ENCODE assay signal across 20 cellular contexts in the genomic region with DNA sequence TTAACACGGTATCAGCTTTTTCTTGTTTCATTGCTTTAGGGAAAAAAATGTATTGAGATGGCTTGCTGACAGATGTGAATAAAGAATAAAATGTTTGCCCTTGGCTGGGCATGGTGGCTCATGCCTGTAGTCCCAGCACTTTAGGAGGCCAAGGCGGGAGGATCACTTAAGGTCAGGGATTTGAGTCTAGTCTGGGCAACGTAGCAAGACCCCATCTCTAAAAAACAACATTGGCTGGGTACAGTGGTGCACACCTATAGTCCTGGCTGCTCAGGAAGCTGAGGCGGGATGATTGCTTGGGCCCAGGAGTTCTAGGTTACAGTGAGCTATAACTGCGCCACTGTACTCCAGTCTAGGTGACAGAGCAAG. TPM values are rescaled to one million over a fixed set of nuclear protein-coding genes. Genes with fewer than 3 reads are reported as not detected.
DNase-seq lines count a peak whose midpoint lies in the region; ATAC-seq, FAIRE-seq and TF ChIP-seq lines count a peak whose summit lies in the region.
"Had no signal": no experiment of that assay in that cellular context is flagged by ENCODE, and none has a peak within 500 bp of the region (broad histone marks: within the 10 kb centered on the region; RNA-seq: fewer than 3 reads in every experiment).

No MANE protein-coding gene starts in this region.

- no peaks in the 10 kb centered on the region for H3K9me3 ChIP-seq in RWPE2 (ENCODE audit: severe bottlenecking)

- H3K27ac ChIP-seq in RWPE2 (ENCODE audit: poor library complexity, severe bottlenecking) (peak overlapping the region; percentile 55), dorsolateral prefrontal cortex (peak overlapping the region in 51 of 59 donors; percentile 9 to 84 (median 54))
- H3K27ac ChIP-seq: BLaER1 treated with 17β-estradiol and CSF1 and Interleukin-3, amounts not matched to agents 10 nM and 100 nM; HL-60 had no signal

- intact Hi-C loops in dorsolateral prefrontal cortex (cut with DNase I) = no loop called here
- intact Hi-C loops in activated CD4-positive, alpha-beta T cell treated with anti-CD3 and anti-CD28 coated beads, Interleukin-2, amount 10 ng/mL, durations not matched to agents 24 days and 14 days (cut with micrococcal nuclease) = loop anchor here (10.0 kb wide), 1 partner anchor 160 kb away; no protein-coding TSS in a partner anchor

- peak overlapping the region in 2 of 3 experiments; percentile 61 for H3K27ac Mint-ChIP-seq in nephron
- H3K27ac Mint-ChIP-seq in activated CD4-positive, alpha-beta T cell treated with anti-CD3 and anti-CD28 coated beads, Interleukin-2, amount 10 ng/mL, durations not matched to agents 24 days and 14 days = no peak overlapping the region
- H3K27ac Mint-ChIP-seq: B cell; CD8-positive, alpha-beta T cell; GM23338; HFFc6 had no signal

- H3K27me3 ChIP-seq in RWPE2 (ENCODE audit: insufficient read depth, poor library complexity, severe bottlenecking) (no peaks in the 10 kb centered on the region), dorsolateral prefrontal cortex (no peaks in the 10 kb centered on the region)
- H3K27me3 ChIP-seq: BLaER1 treated with 17β-estradiol and CSF1 and Interleukin-3, amounts not matched to agents 10 nM and 100 nM had no signal

- H3K9me3 Mint-ChIP-seq in nephron = peaks cover 9% of the 10 kb centered on the region
- no peaks in the 10 kb centered on the region for H3K9me3 Mint-ChIP-seq in activated CD4-positive, alpha-beta T cell treated with anti-CD3 and anti-CD28 coated beads, Interleukin-2, amount 10 ng/mL, durations not matched to agents 24 days and 14 days
- H3K9me3 Mint-ChIP-seq: CD8-positive, alpha-beta T cell; HFFc6 had no signal

- H3K4me1 ChIP-seq in RWPE2 (ENCODE audit: insufficient read depth, poor library complexity, severe bottlenecking) = peaks cover 33% of the 10 kb centered on the region

- DNase-seq in GM12892 (ENCODE audit: insufficient read length) = no peak
- no peak for DNase-seq in RWPE2 (ENCODE audit: low spot score)
- DNase-seq in dorsolateral prefrontal cortex = no peak
- no peak for DNase-seq in activated CD4-positive, alpha-beta T cell treated with anti-CD3 and anti-CD28 coated beads, Interleukin-2, amount 10 ng/mL, durations not matched to agents 24 days and 14 days
- no peak for DNase-seq in GM13977 (ENCODE audit: low spot score)
- DNase-seq in activated effector memory CD4-positive, alpha-beta T cell treated with anti-CD3 and anti-CD28 coated beads, Interleukin-2, amount 50 U/mL, for 16 hours = no peak
- DNase-seq: CD8-positive, alpha-beta T cell; COR-L47; DMS 273 treated with DMSO at 0.1 percent for 48 hours; DMS53; DND-41; HCEC 1CT; HFFc6 had no signal

- in situ Hi-C loops in GM13977 (cut with MboI; ENCODE audit: low pct_unique_long_range_greater_than_20kb, low sequenced_read_pairs, unreplicated experiment) = no loop called here

- peak; percentile 48 for FAIRE-seq in GM12892 (lab: Jason Lieb, UNC)
- FAIRE-seq: GM12878, H54 had no signal

- H3K36me3 ChIP-seq in RWPE2 (ENCODE audit: low read depth) = no peaks in the 10 kb centered on the region

- TF ChIP-seq CTCF in RWPE2 (IDR thresholded peaks at IDR 0.05; ENCODE audit: poor library complexity, severe bottlenecking) (no peak), dorsolateral prefrontal cortex (IDR thresholded peaks at IDR 0.05 in 54 of 56, conservative IDR thresholded peaks at IDR 0.05 in 2 of 56; ENCODE audit: low read depth in 1 of 56, partially characterized antibody in 56 of 56) (no peak), nephron (IDR thresholded peaks at IDR 0.05; ENCODE audit: unreplicated experiment in 3 of 3) (no peak), GM13977 (IDR thresholded peaks at IDR 0.05; ENCODE audit: extremely low read depth, insufficient read depth, missing control alignments) (no peak)

- H3K4me1 Mint-ChIP-seq in nephron = peaks cover 55% of the 10 kb centered on the region
- peaks cover 27% of the 10 kb centered on the region for H3K4me1 Mint-ChIP-seq in activated CD4-positive, alpha-beta T cell treated with anti-CD3 and anti-CD28 coated beads, Interleukin-2, amount 10 ng/mL, durations not matched to agents 24 days and 14 days

- no peak for TF ChIP-seq POLR2A in GM12892 (IDR thresholded peaks at IDR 0.05; ENCODE audit: low read depth, low read length)

- no peak for ATAC-seq in RWPE2 (ENCODE audit: low read depth)
- ATAC-seq: CD8-positive, alpha-beta T cell; GM12878; GM23338 had no signal

- H3K36me3 Mint-ChIP-seq in nephron (ENCODE audit: low read depth) = peaks cover 27% of the 10 kb centered on the region
- no peaks in the 10 kb centered on the region for H3K36me3 Mint-ChIP-seq in activated CD4-positive, alpha-beta T cell treated with anti-CD3 and anti-CD28 coated beads, Interleukin-2, amount 10 ng/mL, durations not matched to agents 24 days and 14 days (ENCODE audit: low read depth)

- H3K4me3 ChIP-seq in RWPE2 (ENCODE audit: severe bottlenecking) (no peak overlapping the region), dorsolateral prefrontal cortex (peak overlapping the region in 3 of 59 donors; percentile 14 to 34 (median 17))
- H3K4me3 ChIP-seq: BLaER1 treated with 17β-estradiol and CSF1 and Interleukin-3, amounts not matched to agents 10 nM and 100 nM; GM12878; GM23338 had no signal

- H3K27me3 Mint-ChIP-seq in nephron (ENCODE audit: low read depth) = no peaks in the 10 kb centered on the region
- H3K27me3 Mint-ChIP-seq in activated CD4-positive, alpha-beta T cell treated with anti-CD3 and anti-CD28 coated beads, Interleukin-2, amount 10 ng/mL, durations not matched to agents 24 days and 14 days = no peaks in the 10 kb centered on the region
- H3K27me3 Mint-ChIP-seq: B cell had no signal

- no peak overlapping the region for H3K4me3 Mint-ChIP-seq in nephron
- no peak overlapping the region for H3K4me3 Mint-ChIP-seq in activated CD4-positive, alpha-beta T cell treated with anti-CD3 and anti-CD28 coated beads, Interleukin-2, amount 10 ng/mL, durations not matched to agents 24 days and 14 days
- H3K4me3 Mint-ChIP-seq: B cell; CD8-positive, alpha-beta T cell; GM23338; HFFc6 had no signal

RNA-seq across cellular contexts. Expression of gene TULP4, which starts 42.2 kb away (rescaled TPM):
- polyA plus RNA-seq in GM12892 (2012; ENCODE audit: missing spikeins) = 12.7 TPM
- 100 to 1,000 TPM; 218 to 427 (median 308) TPM for total RNA-seq in dorsolateral prefrontal cortex
- 23.9 and 24.0 TPM in 2 replicates for total RNA-seq in activated CD4-positive, alpha-beta T cell treated with anti-CD3 and anti-CD28 coated beads, Interleukin-2, amount 10 ng/mL, durations not matched to agents 24 days and 14 days
